In the genomic region with DNA sequence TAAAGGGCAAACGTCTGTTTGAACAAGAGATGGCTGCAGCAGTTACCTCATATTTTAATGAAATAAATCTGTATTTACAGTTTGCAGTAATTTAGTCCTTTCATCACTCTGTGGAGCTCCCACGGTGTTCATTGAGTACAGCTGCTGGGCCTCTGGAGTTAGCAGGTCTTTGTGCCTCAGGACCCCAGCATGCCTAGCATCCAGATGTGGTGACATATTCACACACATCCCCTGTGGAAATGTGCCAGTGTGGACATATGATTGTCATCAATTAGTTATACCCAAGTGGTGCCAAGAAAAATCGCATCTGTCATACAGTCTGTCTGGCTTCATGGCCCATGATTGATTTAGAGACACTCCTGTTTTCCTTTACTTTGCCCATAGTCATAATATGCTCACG, we compare ENCODE assay signal across 19 cellular contexts.
DNase-seq lines count a peak whose midpoint lies in the region; ATAC-seq and FAIRE-seq lines count a peak whose summit lies in the region.
"Had no signal": no experiment of that assay in that cellular context is flagged by ENCODE, and none has a peak within 500 bp of the region (broad histone marks: within the 10 kb centered on the region; RNA-seq: fewer than 3 reads in every experiment).

No MANE protein-coding gene starts in this region.

- FAIRE-seq in HTR-8/SVneo (lab: Jason Lieb, UNC) = peak; percentile 76

- H3K9me3 Mint-ChIP-seq in activated naive CD4-positive, alpha-beta T cell treated with anti-CD3 and anti-CD28 coated beads, Interleukin-2, amount 50 U/mL, for 72 hours = no peaks in the 10 kb centered on the region
- H3K9me3 Mint-ChIP-seq: CD4-positive, CD25-positive, alpha-beta regulatory T cell; GM23338 had no signal

- ATAC-seq in activated naive CD4-positive, alpha-beta T cell treated with anti-CD3 and anti-CD28 coated beads, Interleukin-2, amount 50 U/mL, for 72 hours = no peak
- ATAC-seq in GM21737 (IDR thresholded peaks at IDR 0.05; ENCODE audit: unreplicated experiment) = no peak
- no peak for ATAC-seq in HG03520 (IDR thresholded peaks at IDR 0.05; ENCODE audit: unreplicated experiment)
- ATAC-seq: GM23338, HCT116 had no signal

- H3K27ac Mint-ChIP-seq in activated naive CD4-positive, alpha-beta T cell treated with anti-CD3 and anti-CD28 coated beads, Interleukin-2, amount 50 U/mL, for 72 hours = peak overlapping the region in 1 of 2 donors; percentile 45
- H3K27ac Mint-ChIP-seq: B cell; CD4-positive, CD25-positive, alpha-beta regulatory T cell; GM23338 had no signal

- H3K36me3 Mint-ChIP-seq in activated naive CD4-positive, alpha-beta T cell treated with anti-CD3 and anti-CD28 coated beads, Interleukin-2, amount 50 U/mL, for 72 hours = peaks cover 0 to 14% of the 10 kb centered on the region in 2 donors

- DNase-seq in DMS 273 (lab: John Stamatoyannopoulos, UW; ENCODE audit: unreplicated experiment) (peak; percentile 72), DMS 273 treated with DMSO at 0.1 percent for 48 hours (lab: John Stamatoyannopoulos, UW) (no peak), HTR-8/SVneo (ENCODE audit: insufficient read length, low spot score) (no peak), NCI-H69 (lab: John Stamatoyannopoulos, UW) (peak; percentile 26), fibroblast of the conjunctiva (ENCODE audit: low read depth) (peak; percentile 12)
- DNase-seq in activated naive CD4-positive, alpha-beta T cell treated with anti-CD3 and anti-CD28 coated beads, Interleukin-2, amount 50 U/mL, for 72 hours (ENCODE audit: low spot score in 2 of 2) = no peak
- DNase-seq: CD4-positive, CD25-positive, alpha-beta regulatory T cell; COR-L47; DMS153; GDM1; KG1; MV-4-11; NCI-H1417 treated with DMSO at 0.1 percent for 48 hours; SJCRH30 had no signal

Comparison
In these comparisons a context has a peak if more than half of its experiments do, and no peak if none do; other contexts are left out.
1. DNase-seq: peak in DMS 273 (single experiment), NCI-H69 (single experiment) and fibroblast of the conjunctiva (single experiment); none in DMS 273 treated with DMSO at 0.1 percent for 48 hours (single experiment), HTR-8/SVneo (single experiment) and activated naive CD4-positive, alpha-beta T cell treated with anti-CD3 and anti-CD28 coated beads, Interleukin-2, amount 50 U/mL, for 72 hours (0 of 2).